ENCODE assay signal across 30 cellular contexts in the genomic region with DNA sequence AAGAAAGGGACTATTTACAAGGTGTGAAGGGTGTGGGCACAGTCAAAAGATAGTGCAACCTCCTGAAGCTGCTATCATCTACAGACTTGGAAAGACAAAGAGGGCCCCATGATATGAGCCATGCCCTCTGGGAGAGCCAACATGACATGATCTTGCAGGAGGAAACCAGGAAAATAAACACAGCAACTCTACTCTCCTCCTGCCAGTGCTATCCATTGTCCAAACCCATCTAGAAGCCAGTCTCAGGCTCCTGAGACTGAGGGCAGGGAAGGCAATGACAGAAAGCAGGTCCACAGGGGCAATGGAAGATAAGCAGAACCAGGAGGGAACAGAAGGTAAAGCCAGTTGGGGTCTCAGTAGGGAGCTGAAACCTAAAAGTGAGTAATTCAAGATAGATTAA. TPM values are rescaled to one million over a fixed set of nuclear protein-coding genes. Genes with fewer than 3 reads are reported as not detected.
DNase-seq lines count a peak whose midpoint lies in the region; ATAC-seq and TF ChIP-seq lines count a peak whose summit lies in the region.
"Had no signal": no experiment of that assay in that cellular context is flagged by ENCODE, and none has a peak within 500 bp of the region (broad histone marks: within the 10 kb centered on the region; RNA-seq: fewer than 3 reads in every experiment).

No MANE protein-coding gene starts in this region.

- no peak for TF ChIP-seq CTCF in left ventricle myocardium inferior (IDR thresholded peaks at IDR 0.05; ENCODE audit: borderline replicate concordance)
- no peak for TF ChIP-seq CTCF in dorsolateral prefrontal cortex (IDR thresholded peaks at IDR 0.05 in 54 of 56, conservative IDR thresholded peaks at IDR 0.05 in 2 of 56; ENCODE audit: low read depth in 1 of 56, partially characterized antibody in 56 of 56)
- no peak for TF ChIP-seq CTCF in body of pancreas (IDR thresholded peaks at IDR 0.05)

- H3K4me1 ChIP-seq in left ventricle myocardium inferior (peaks cover 88% of the 10 kb centered on the region), mesodermal cell (ENCODE audit: control insufficient read depth, insufficient read depth, low read length, poor library complexity, severe bottlenecking) (peaks cover 4% of the 10 kb centered on the region), body of pancreas (peaks cover 31% of the 10 kb centered on the region)
- H3K4me1 ChIP-seq: A549 had no signal

- H3K27ac ChIP-seq in left ventricle myocardium inferior (replicated peaks), result peak overlapping the region; percentile 28
- H3K27ac ChIP-seq in dorsolateral prefrontal cortex, result peak overlapping the region in 33 of 59 donors; percentile 2 to 78 (median 43)
- peak overlapping the region; percentile 18 for H3K27ac ChIP-seq in mesodermal cell (ENCODE audit: low read depth, low read length, severe bottlenecking)
- H3K27ac ChIP-seq in body of pancreas, result peak overlapping the region in 1 of 4 donors; percentile 24
- H3K27ac ChIP-seq: A549, ascending aorta, KMS-11, neutrophil, SK-N-MC, tibial artery had no signal

- no peak for TF ChIP-seq POLR2A in body of pancreas (IDR thresholded peaks at IDR 0.05)

- no peak for ATAC-seq in body of pancreas
- no peak for ATAC-seq in HG02870 (IDR thresholded peaks at IDR 0.05; ENCODE audit: unreplicated experiment)
- ATAC-seq: A549; stimulated activated naive CD8-positive, alpha-beta T cell treated with anti-CD3 and anti-CD28 coated beads, Interleukin-15, amount 100 ng/mL, for 72 hours had no signal

- DNase-seq in left ventricle myocardium inferior (no peak), cardiac septum (ENCODE audit: low spot score) (no peak), dorsolateral prefrontal cortex (peak in 1 of 10 donors; percentile 8), LoVo (ENCODE audit: low spot score) (no peak), body of pancreas (no peak)
- DNase-seq in effector CD4-positive, alpha-beta T cell, result no peak
- DNase-seq: activated CD4-positive, alpha-beta T cell treated with anti-CD3 and anti-CD28 coated beads for 4 hours; activated gamma-delta T cell; activated naive CD8-positive, alpha-beta T cell treated with anti-CD3 and anti-CD28 coated beads, Interleukin-2, amount 10 ng/mL, durations not matched to agents 7 days and 5 days; activated T-cell treated with anti-CD3 and anti-CD28 coated beads, Interleukin-2, amount 50 U/mL, for 24 hours; AML-193; CD4-positive, alpha-beta memory T cell; central memory CD4-positive, alpha-beta T cell; dermis blood vessel endothelial cell; DMS153; kidney; NCI-H1417 treated with DMSO at 0.1 percent for 48 hours; NCI-H2081 treated with DMSO at 0.1 percent for 48 hours; NCI-H446; sigmoid colon; stimulated activated naive CD8-positive, alpha-beta T cell treated with anti-CD3 and anti-CD28 coated beads, Interleukin-15, amount 100 ng/mL, for 72 hours; tibial artery had no signal

- H3K9me3 ChIP-seq in left ventricle myocardium inferior (replicated peaks), result no peaks in the 10 kb centered on the region
- H3K9me3 ChIP-seq in mesodermal cell (ENCODE audit: control insufficient read depth, low read length), result no peaks in the 10 kb centered on the region
- no peaks in the 10 kb centered on the region for H3K9me3 ChIP-seq in body of pancreas
- H3K9me3 ChIP-seq: A549, ascending aorta, HAP-1, neutrophil, sigmoid colon, tibial artery had no signal

- H3K27me3 ChIP-seq in left ventricle myocardium inferior (ENCODE audit: low read depth) (no peaks in the 10 kb centered on the region), dorsolateral prefrontal cortex (no peaks in the 10 kb centered on the region), body of pancreas (no peaks in the 10 kb centered on the region)
- H3K27me3 ChIP-seq: ascending aorta, neutrophil, sigmoid colon, tibial artery had no signal

- H3K4me3 ChIP-seq in left ventricle myocardium inferior (no peak overlapping the region), dorsolateral prefrontal cortex (no peak overlapping the region), mesodermal cell (ENCODE audit: extremely low read depth, insufficient read depth, low read length, poor library complexity, severe bottlenecking) (no peak overlapping the region), body of pancreas (no peak overlapping the region)
- H3K4me3 ChIP-seq: A549, ascending aorta, HAP-1, sigmoid colon, SK-N-MC, tibial artery had no signal

- H3K36me3 ChIP-seq in left ventricle myocardium inferior (no peaks in the 10 kb centered on the region), mesodermal cell (ENCODE audit: control insufficient read depth, insufficient read depth, low read length) (no peaks in the 10 kb centered on the region), body of pancreas (replicated peaks in 1 of 2; ENCODE audit: insufficient read depth in 1 of 2, low read depth in 2 of 2) (no peaks in the 10 kb centered on the region)
- H3K36me3 ChIP-seq: ascending aorta, HAP-1, neutrophil, sigmoid colon, tibial artery had no signal

- intact Hi-C loops in left ventricle myocardium inferior (cut with micrococcal nuclease) (no loop called here), cardiac septum (cut with DNase I) (no loop called here), dorsolateral prefrontal cortex (cut with DNase I) (loop anchor here in 1 of 2 donors (5.0 kb wide), 1 partner anchor 35 kb away; the partner anchor contains the start of gene PLPP1), body of pancreas (cut with DNase I) (no loop called here)

RNA-seq across cellular contexts. Expression of gene PLPP1, which starts 37.1 kb away (rescaled TPM):
- total RNA-seq in left ventricle myocardium inferior, result 72.6 TPM
- 102 TPM for total RNA-seq in cardiac septum
- total RNA-seq in dorsolateral prefrontal cortex, result 10 to 100 TPM; 42.8 to 88.1 (median 59.2) TPM
- 28.9 TPM for polyA plus RNA-seq in mesodermal cell (2013, experiment 1 of 2)
- polyA plus RNA-seq in mesodermal cell (2013, experiment 2 of 2), result 25.6 TPM
- 100 to 1,000 TPM in 1 of 2 donors, 10 to 100 TPM in 1; 88.2 to 227 TPM for total RNA-seq in body of pancreas
